30 cellular contexts compared by ENCODE assay signal in genomic region chr13:24724714-24725113, GRCh38. TPM values are rescaled to one million over a fixed set of nuclear protein-coding genes. Genes with fewer than 3 reads are reported as not detected.
"Had no signal": no experiment of that assay in that cellular context is flagged by ENCODE, and none has a peak within 500 bp of the region (broad histone marks: within the 10 kb centered on the region; RNA-seq: fewer than 3 reads in every experiment).

No MANE protein-coding gene starts in this region.

- H3K9me3 Mint-ChIP-seq: activated T-cell treated with anti-CD3 and anti-CD28 coated beads, Interleukin-2, amount 50 U/mL, for 24 hours; activated T-helper 1 cell treated with anti-CD3 and anti-CD28 coated beads, Interleukin-12 subunit alpha, Interleukin-12 subunit beta, Interleukin-2, Interleukin-4 antibody, amounts not matched to agents 30 ng/mL and 10 ng/mL and 1 ng/mL, durations not matched to agents 14 hours and 24 hours and 36 hours; WTC11 had no signal

- ATAC-seq: activated CD8-positive, alpha-beta T cell treated with anti-CD3 and anti-CD28 coated beads, Interleukin-2, amount 10 ng/mL, durations not matched to agents 7 days and 5 days; WTC11 had no signal

- DNase-seq: activated CD4-positive, alpha-beta T cell treated with anti-CD3 and anti-CD28 coated beads for 48 hours; activated CD4-positive, alpha-beta T cell treated with anti-CD3 and anti-CD28 coated beads, Interleukin-2, amount 50 U/mL, for 4 hours; activated CD4-positive, CD25-positive, alpha-beta regulatory T cell treated with anti-CD3 and anti-CD28 coated beads, Interleukin-2, amount 50 U/mL, for 72 hours; activated CD8-positive, alpha-beta T cell treated with anti-CD3 and anti-CD28 coated beads, Interleukin-2, amount 10 ng/mL, durations not matched to agents 7 days and 5 days; activated effector memory CD4-positive, alpha-beta T cell treated with Interleukin-2 at 50 U/mL for 16 hours; activated naive CD4-positive, alpha-beta T cell; activated T-cell treated with anti-CD3 and anti-CD28 coated beads, Interleukin-2, amount 50 U/mL, for 24 hours; amygdala; brain microvascular endothelial cell; cerebellar nuclear complex; MM.1S; NCI-H1092 treated with DMSO at 0.1 percent for 48 hours; NCI-H1417 treated with DMSO at 0.1 percent for 48 hours; NCI-H1694; NCI-H2029; NCI-H2227 treated with DMSO at 0.1 percent for 48 hours; NCI-H446 treated with DMSO at 0.1 percent for 48 hours; NCI-H526; NCI-H82; Right ventricle myocardium superior; SJCRH30; SK-N-SH; T-helper 1 cell had no signal

- H3K4me1 Mint-ChIP-seq: WTC11 had no signal

- H3K27me3 Mint-ChIP-seq: activated T-cell treated with anti-CD3 and anti-CD28 coated beads, Interleukin-2, amount 50 U/mL, for 24 hours had no signal

- H3K27ac ChIP-seq: brain microvascular endothelial cell, cardiac muscle cell, Peyer's patch, RWPE1, SJCRH30 had no signal

- H3K4me3 Mint-ChIP-seq: activated CD8-positive, alpha-beta T cell treated with anti-CD3 and anti-CD28 coated beads, Interleukin-2, amount 10 ng/mL, durations not matched to agents 7 days and 5 days; activated naive CD8-positive, alpha-beta T cell; activated T-cell treated with anti-CD3 and anti-CD28 coated beads, Interleukin-2, amount 50 U/mL, for 24 hours; activated T-helper 1 cell treated with anti-CD3 and anti-CD28 coated beads, Interleukin-12 subunit alpha, Interleukin-12 subunit beta, Interleukin-2, Interleukin-4 antibody, amounts not matched to agents 30 ng/mL and 10 ng/mL and 1 ng/mL, durations not matched to agents 14 hours and 24 hours and 36 hours; WTC11 had no signal

- H3K27ac Mint-ChIP-seq: activated CD8-positive, alpha-beta T cell treated with anti-CD3 and anti-CD28 coated beads, Interleukin-2, amount 10 ng/mL, durations not matched to agents 7 days and 5 days; activated naive CD8-positive, alpha-beta T cell; activated T-cell treated with anti-CD3 and anti-CD28 coated beads, Interleukin-2, amount 50 U/mL, for 24 hours; activated T-helper 1 cell treated with anti-CD3 and anti-CD28 coated beads, Interleukin-12 subunit alpha, Interleukin-12 subunit beta, Interleukin-2, Interleukin-4 antibody, amounts not matched to agents 30 ng/mL and 10 ng/mL and 1 ng/mL, durations not matched to agents 14 hours and 24 hours and 36 hours; WTC11 had no signal

- H3K9me3 ChIP-seq: Peyer's patch, SJCRH30, SK-N-SH had no signal

- H3K36me3 Mint-ChIP-seq: activated naive CD8-positive, alpha-beta T cell; WTC11 had no signal

- H3K27me3 ChIP-seq: brain microvascular endothelial cell, cardiac muscle cell, Peyer's patch had no signal

- H3K4me1 ChIP-seq: Peyer's patch, SJCRH30 had no signal

- H3K36me3 ChIP-seq: brain microvascular endothelial cell, cardiac muscle cell, Peyer's patch, SJCRH30 had no signal

- H3K4me3 ChIP-seq: cardiac muscle cell, Peyer's patch, SJCRH30 had no signal

RNA-seq across cellular contexts. Expression of gene RNF17, which starts 39.3 kb away (rescaled TPM):
- total RNA-seq: activated CD8-positive, alpha-beta T cell treated with anti-CD3 and anti-CD28 coated beads, Interleukin-2, amount 10 ng/mL, durations not matched to agents 7 days and 5 days; activated T-helper 1 cell treated with anti-CD3 and anti-CD28 coated beads, Interleukin-12 subunit alpha, Interleukin-12 subunit beta, Interleukin-2, Interleukin-4 antibody, amounts not matched to agents 30 ng/mL and 10 ng/mL and 1 ng/mL, durations not matched to agents 14 hours and 24 hours and 36 hours; cardiac muscle cell; Peyer's patch; Right ventricle myocardium superior; SJCRH30; T-helper 2 cell treated with Interferon-gamma antibody and Interleukin-4, amounts not matched to agents 100 ng/mL and 5 ng/mL, for 36 hours; WTC11 had no signal
- polyA plus RNA-seq: cardiac muscle cell, SK-N-SH had no signal

RNA-seq across cellular contexts. Expression of gene ATP12A, which starts 44.5 kb away (rescaled TPM):
- total RNA-seq: cardiac muscle cell, Peyer's patch, Right ventricle myocardium superior had no signal
- polyA plus RNA-seq: cardiac muscle cell, SK-N-SH had no signal
